ENCODE assay signal across 24 cellular contexts in genomic region chr6:11631008-11631407, GRCh38.
A peak's percentile ranks its signal among the peaks of the same experiment; 100 is the strongest.
DNase-seq lines count a peak whose midpoint lies in the region; ATAC-seq and TF ChIP-seq lines count a peak whose summit lies in the region.
"Had no signal": no experiment of that assay in that cellular context is flagged by ENCODE, and none has a peak within 500 bp of the region (broad histone marks: within the 10 kb centered on the region; RNA-seq: fewer than 3 reads in every experiment).

No MANE protein-coding gene starts in this region.

- H3K9me3 ChIP-seq in BLaER1 (no peaks in the 10 kb centered on the region), Karpas-422 (ENCODE audit: low read length) (no peaks in the 10 kb centered on the region), aorta (ENCODE audit: control insufficient read depth, low read length) (no peaks in the 10 kb centered on the region)
- H3K9me3 ChIP-seq: A549 had no signal

- peak overlapping the region; percentile 57 for H3K9ac ChIP-seq in BLaER1
- peak overlapping the region; percentile 10; the same call in 1 of the 2 replicates for H3K9ac ChIP-seq in Karpas-422 (ENCODE audit: low read length)

- no peak overlapping the region for H2AFZ ChIP-seq in Karpas-422 (ENCODE audit: low read length)

- peak overlapping the region; percentile 78 for H3K27ac ChIP-seq in BLaER1
- H3K27ac ChIP-seq in Karpas-422 (ENCODE audit: low read length) = no peak overlapping the region; the same call in 1 of the 2 replicates
- H3K27ac ChIP-seq in aorta (ENCODE audit: low read depth in 1 of 2, low read length in 2 of 2) = no peak overlapping the region

- 68 to 69% methylated on average over 7 of the region's 7 CpGs for WGBS in aorta, 2 donors

- ATAC-seq in natural killer cell treated with Interleukin-12 subunit alpha and Interleukin-12 subunit beta and Interleukin-15 and Interleukin-18, amount 100 ng/mL, for 72 hours = no peak
- ATAC-seq in WTC11 (no peak), aorta (ENCODE audit: low FRiP score) (no peak)
- ATAC-seq: A549, GM12878, PC-3 had no signal

- H3K4me1 Mint-ChIP-seq in glutamatergic neuron (ENCODE audit: low read depth, unreplicated experiment) (peaks cover 11% of the 10 kb centered on the region), WTC11 (no peaks in the 10 kb centered on the region)
- H3K4me1 Mint-ChIP-seq in activated CD4-positive, alpha-beta T cell treated with anti-CD3 and anti-CD28 coated beads, Interleukin-2, amount 10 ng/mL, durations not matched to agents 7 days and 5 days = no peaks in the 10 kb centered on the region
- no peaks in the 10 kb centered on the region for H3K4me1 Mint-ChIP-seq in natural killer cell treated with Interleukin-12 subunit alpha and Interleukin-12 subunit beta and Interleukin-15 and Interleukin-18, amount 100 ng/mL, for 72 hours (ENCODE audit: low read depth in 2 of 2)
- H3K4me1 Mint-ChIP-seq: B cell had no signal

- H3K27me3 ChIP-seq in BLaER1 = no peaks in the 10 kb centered on the region
- no peaks in the 10 kb centered on the region for H3K27me3 ChIP-seq in Karpas-422 (ENCODE audit: low read length)
- no peaks in the 10 kb centered on the region for H3K27me3 ChIP-seq in aorta (ENCODE audit: control insufficient read depth in 1 of 2, insufficient read depth in 2 of 2, low read length in 1 of 2)

- CTCF ChIA-PET in activated CD4-positive, alpha-beta T cell treated with anti-CD3 and anti-CD28 coated beads, Interleukin-2, amount 10 ng/mL, durations not matched to agents 7 days and 5 days (lab: Charles Lee) = no interaction called here
- CTCF ChIA-PET in WTC11 (lab: Charles Lee) = interaction anchor here (0.8 kb wide), 1 partner anchor 30 kb away, joined by 3 read pairs; no protein-coding TSS in a partner anchor

- H3K36me3 ChIP-seq in BLaER1 (no peaks in the 10 kb centered on the region), Karpas-422 (ENCODE audit: insufficient read depth, low read length) (no peaks in the 10 kb centered on the region), aorta (ENCODE audit: control insufficient read depth in 1 of 2, insufficient read depth in 2 of 2, low read length in 1 of 2) (no peaks in the 10 kb centered on the region)

- H3K4me1 ChIP-seq in BLaER1 = peaks cover 66% of the 10 kb centered on the region
- H3K4me1 ChIP-seq in Karpas-422 (ENCODE audit: low read length) = peaks cover 38% of the 10 kb centered on the region
- H3K4me1 ChIP-seq in aorta (ENCODE audit: control insufficient read depth in 1 of 2, insufficient read depth in 2 of 2, low read length in 2 of 2) = no peaks in the 10 kb centered on the region

- H3K27ac Mint-ChIP-seq in glutamatergic neuron (ENCODE audit: unreplicated experiment) (peak overlapping the region; percentile 13), WTC11 (no peak overlapping the region)
- no peak overlapping the region for H3K27ac Mint-ChIP-seq in activated CD4-positive, alpha-beta T cell treated with anti-CD3 and anti-CD28 coated beads, Interleukin-2, amount 10 ng/mL, durations not matched to agents 7 days and 5 days
- no peak overlapping the region for H3K27ac Mint-ChIP-seq in natural killer cell treated with Interleukin-12 subunit alpha and Interleukin-12 subunit beta and Interleukin-15 and Interleukin-18, amount 100 ng/mL, for 72 hours
- H3K27ac Mint-ChIP-seq: B cell; CD4-positive, alpha-beta T cell had no signal

- POLR2A ChIA-PET in activated CD4-positive, alpha-beta T cell treated with anti-CD3 and anti-CD28 coated beads, Interleukin-2, amount 10 ng/mL, durations not matched to agents 7 days and 5 days (lab: Charles Lee) = no interaction called here
- POLR2A ChIA-PET in WTC11 (lab: Charles Lee) = no interaction called here

- intact Hi-C loops in aorta (cut with DNase I) = no loop called here

- H3K4me3 Mint-ChIP-seq in glutamatergic neuron (ENCODE audit: unreplicated experiment) (peak overlapping the region; percentile 35), WTC11 (no peak overlapping the region)
- no peak overlapping the region for H3K4me3 Mint-ChIP-seq in activated CD4-positive, alpha-beta T cell treated with anti-CD3 and anti-CD28 coated beads, Interleukin-2, amount 10 ng/mL, durations not matched to agents 7 days and 5 days
- H3K4me3 Mint-ChIP-seq in natural killer cell treated with Interleukin-12 subunit alpha and Interleukin-12 subunit beta and Interleukin-15 and Interleukin-18, amount 100 ng/mL, for 72 hours = no peak overlapping the region
- H3K4me3 Mint-ChIP-seq: B cell; CD4-positive, alpha-beta T cell had no signal

- no peak overlapping the region for H3K4me3 ChIP-seq in BLaER1
- H3K4me3 ChIP-seq in Karpas-422 (ENCODE audit: low read length) = no peak overlapping the region
- no peak overlapping the region for H3K4me3 ChIP-seq in aorta (ENCODE audit: low read length in 2 of 2)
- H3K4me3 ChIP-seq: A549, GM12878 had no signal

- H3K4me2 ChIP-seq in BLaER1 (peak overlapping the region; percentile 83), Karpas-422 (ENCODE audit: low read depth, low read length, poor library complexity, severe bottlenecking) (peak overlapping the region; percentile 28)
- H3K4me2 ChIP-seq: A549 had no signal

- no peaks in the 10 kb centered on the region for H3K79me2 ChIP-seq in Karpas-422 (ENCODE audit: low read length)

- TF ChIP-seq CTCF in glutamatergic neuron (IDR thresholded peaks at IDR 0.05; ENCODE audit: partially characterized antibody, unreplicated experiment) = no peak
- TF ChIP-seq CTCF in WTC11 (IDR thresholded peaks at IDR 0.05) = no peak

- H3K36me3 Mint-ChIP-seq in glutamatergic neuron (ENCODE audit: unreplicated experiment) (no peaks in the 10 kb centered on the region), WTC11 (no peaks in the 10 kb centered on the region)
- no peaks in the 10 kb centered on the region for H3K36me3 Mint-ChIP-seq in activated CD4-positive, alpha-beta T cell treated with anti-CD3 and anti-CD28 coated beads, Interleukin-2, amount 10 ng/mL, durations not matched to agents 7 days and 5 days (ENCODE audit: low read depth)
- no peaks in the 10 kb centered on the region for H3K36me3 Mint-ChIP-seq in natural killer cell treated with Interleukin-12 subunit alpha and Interleukin-12 subunit beta and Interleukin-15 and Interleukin-18, amount 100 ng/mL, for 72 hours

- H3K9me3 Mint-ChIP-seq in glutamatergic neuron (ENCODE audit: unreplicated experiment) = peaks cover 2% of the 10 kb centered on the region
- no peaks in the 10 kb centered on the region for H3K9me3 Mint-ChIP-seq in activated CD4-positive, alpha-beta T cell treated with anti-CD3 and anti-CD28 coated beads, Interleukin-2, amount 10 ng/mL, durations not matched to agents 7 days and 5 days
- no peaks in the 10 kb centered on the region for H3K9me3 Mint-ChIP-seq in natural killer cell treated with Interleukin-12 subunit alpha and Interleukin-12 subunit beta and Interleukin-15 and Interleukin-18, amount 100 ng/mL, for 72 hours
- no peaks in the 10 kb centered on the region for H3K9me3 Mint-ChIP-seq in WTC11
- H3K9me3 Mint-ChIP-seq: CD4-positive, alpha-beta T cell had no signal

- H4K20me1 ChIP-seq in BLaER1 (no peaks in the 10 kb centered on the region), Karpas-422 (ENCODE audit: insufficient read depth, low read depth, low read length) (no peaks in the 10 kb centered on the region)

- DNase-seq in Karpas-422 = no peak
- DNase-seq in glutamatergic neuron = peak; percentile 41
- DNase-seq in retina = peak; percentile 56
- no peak for DNase-seq in activated CD4-positive, alpha-beta T cell treated with anti-CD3 and anti-CD28 coated beads, Interleukin-2, amount 10 ng/mL, durations not matched to agents 7 days and 5 days
- DNase-seq in natural killer cell treated with Interleukin-12 subunit alpha and Interleukin-12 subunit beta and Interleukin-15 and Interleukin-18, amount 100 ng/mL, for 72 hours (ENCODE audit: low spot score) = no peak
- DNase-seq in WTC11 (ENCODE audit: low spot score) = no peak
- no peak for DNase-seq in aorta
- DNase-seq: CD4-positive, alpha-beta T cell; COR-L47; DMS 273 treated with DMSO at 0.1 percent for 48 hours; DND-41; Kasumi-1; NCI-H1417; NCI-H187; NCI-H2107; NCI-H2227 treated with DMSO at 0.1 percent for 48 hours; NCI-H510A treated with DMSO at 0.1 percent for 48 hours; NCI-H774; PC-3; Right ventricle myocardium superior had no signal

- peaks cover 2% of the 10 kb centered on the region for H3K27me3 Mint-ChIP-seq in glutamatergic neuron (ENCODE audit: unreplicated experiment)
- H3K27me3 Mint-ChIP-seq in activated CD4-positive, alpha-beta T cell treated with anti-CD3 and anti-CD28 coated beads, Interleukin-2, amount 10 ng/mL, durations not matched to agents 7 days and 5 days = no peaks in the 10 kb centered on the region
- H3K27me3 Mint-ChIP-seq in natural killer cell treated with Interleukin-12 subunit alpha and Interleukin-12 subunit beta and Interleukin-15 and Interleukin-18, amount 100 ng/mL, for 72 hours = peaks cover 5 to 13% of the 10 kb centered on the region in 2 donors
- no peaks in the 10 kb centered on the region for H3K27me3 Mint-ChIP-seq in WTC11 (ENCODE audit: low read depth)

- no peaks in the 10 kb centered on the region for H3K9me2 ChIP-seq in Karpas-422 (replicated peaks; ENCODE audit: insufficient read depth, low read length)

TF ChIP-seq in WTC11, 78 proteins besides CTCF, POLR2A, EP300 and RAD21:
- TF ChIP-seq ESRRA (CRISPR knock-in tag; IDR thresholded peaks at IDR 0.05; ENCODE audit: borderline replicate concordance) (no peak), ZNF263 (CRISPR knock-in tag; IDR thresholded peaks at IDR 0.05; ENCODE audit: low read depth) (no peak), HMGA2 (CRISPR knock-in tag; IDR thresholded peaks at IDR 0.05) (no peak), NFATC4 (CRISPR knock-in tag; IDR thresholded peaks at IDR 0.05) (no peak)

Comparison
In these comparisons a context has a peak if more than half of its experiments do, and no peak if none do; other contexts are left out.
1. DNase-seq: peak in glutamatergic neuron (single experiment) and retina (single experiment); none in Karpas-422 (single experiment), activated CD4-positive, alpha-beta T cell treated with anti-CD3 and anti-CD28 coated beads, Interleukin-2, amount 10 ng/mL, durations not matched to agents 7 days and 5 days (single experiment), natural killer cell treated with Interleukin-12 subunit alpha and Interleukin-12 subunit beta and Interleukin-15 and Interleukin-18, amount 100 ng/mL, for 72 hours (single experiment), WTC11 (single experiment) and aorta (0 of 2).